In the genomic region with DNA sequence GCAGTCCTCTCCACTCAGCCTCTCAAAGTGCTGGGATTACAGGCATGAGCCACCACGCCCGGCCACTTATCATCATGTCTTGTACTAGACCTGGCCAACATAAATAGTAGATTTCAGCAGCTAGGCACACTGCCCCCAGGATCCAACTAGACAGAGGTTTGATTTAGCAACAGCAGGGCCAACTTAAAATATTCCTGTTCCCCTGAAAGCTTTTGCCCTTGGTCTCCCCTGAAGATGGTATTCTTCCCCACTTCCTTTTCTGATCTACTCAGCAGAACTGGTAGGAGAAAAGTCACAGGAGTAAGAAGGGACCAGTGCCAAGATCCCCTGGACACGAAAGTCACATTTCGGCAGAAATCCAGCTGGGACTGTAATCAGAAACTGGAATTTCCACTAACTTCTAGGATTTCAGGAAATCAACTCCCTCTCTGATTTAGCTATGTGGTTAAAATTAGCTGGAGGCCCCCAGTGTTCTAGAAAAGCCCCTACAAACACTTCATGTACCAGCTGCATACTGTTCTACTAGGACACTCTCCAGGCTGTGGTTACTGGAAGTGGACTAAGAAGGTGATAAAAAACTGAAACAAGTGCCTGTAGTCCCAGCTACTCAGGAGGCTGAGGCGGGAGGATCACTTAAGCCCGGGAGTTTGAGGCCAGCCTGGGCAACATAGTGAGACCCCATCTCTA, we compare ENCODE assay signal across 13 cellular contexts. TPM values are rescaled to one million over a fixed set of nuclear protein-coding genes. Genes with fewer than 3 reads are reported as not detected.
DNase-seq lines count a peak whose midpoint lies in the region; ATAC-seq and TF ChIP-seq lines count a peak whose summit lies in the region.
"Had no signal": no experiment of that assay in that cellular context is flagged by ENCODE, and none has a peak within 500 bp of the region (broad histone marks: within the 10 kb centered on the region; RNA-seq: fewer than 3 reads in every experiment).

No MANE protein-coding gene starts in this region.

- H4K8ac ChIP-seq in mesenchymal stem cell (ENCODE audit: low read length): no peak overlapping the region

- TF ChIP-seq CTCF in ascending aorta (IDR thresholded peaks at IDR 0.05): no peak
- TF ChIP-seq CTCF in fibroblast of pulmonary artery (IDR thresholded peaks at IDR 0.05; ENCODE audit: low read length, missing control alignments): no peak
- TF ChIP-seq CTCF in upper lobe of right lung (IDR thresholded peaks at IDR 0.05): no peak

- WGBS in mesenchymal stem cell: 98% methylated on average over 4 of the region's 6 CpGs

- H3K27ac ChIP-seq in ascending aorta (peak overlapping the region; percentile 47 to 80), mesenchymal stem cell (ENCODE audit: low read length, poor library complexity, severe bottlenecking) (no peak overlapping the region), upper lobe of right lung (no peak overlapping the region)
- H3K27ac ChIP-seq: SK-N-MC had no signal

- ATAC-seq in upper lobe of right lung (peak; percentile 51), HG03175 (IDR thresholded peaks at IDR 0.05; ENCODE audit: unreplicated experiment) (no peak), HG03521 (IDR thresholded peaks at IDR 0.05; ENCODE audit: unreplicated experiment) (no peak)

- H3K14ac ChIP-seq in mesenchymal stem cell (ENCODE audit: low read length in 2 of 2): no peak overlapping the region

- H2BK15ac ChIP-seq in mesenchymal stem cell (ENCODE audit: low read depth, poor library complexity, severe bottlenecking): no peak overlapping the region

- H2AFZ ChIP-seq in mesenchymal stem cell (ENCODE audit: low read depth, low read length): no peak overlapping the region

- no peak overlapping the region for H3K4me2 ChIP-seq in mesenchymal stem cell (ENCODE audit: low read length, poor library complexity, severe bottlenecking)

- H3K9me3 ChIP-seq in ascending aorta (no peaks in the 10 kb centered on the region), mesenchymal stem cell (ENCODE audit: control insufficient read depth, low read length) (no peaks in the 10 kb centered on the region), upper lobe of right lung (no peaks in the 10 kb centered on the region)

- no peak overlapping the region for H3K23ac ChIP-seq in mesenchymal stem cell (ENCODE audit: low read length in 2 of 2)

- H3K36me3 ChIP-seq in ascending aorta: no peaks in the 10 kb centered on the region
- H3K36me3 ChIP-seq in mesenchymal stem cell (ENCODE audit: control insufficient read depth in 1 of 2, insufficient read depth in 2 of 2, low read depth in 1 of 2, low read length in 2 of 2): no peaks in the 10 kb centered on the region
- H3K36me3 ChIP-seq in upper lobe of right lung: no peaks in the 10 kb centered on the region
- no peaks in the 10 kb centered on the region for H3K36me3 ChIP-seq in H7 (replicated peaks; ENCODE audit: control insufficient read depth, insufficient read depth, low read length)

- no peak overlapping the region for H2BK12ac ChIP-seq in mesenchymal stem cell (ENCODE audit: low read length in 2 of 2)

- H3K18ac ChIP-seq in mesenchymal stem cell (ENCODE audit: low read depth in 1 of 2, low read length in 2 of 2): no peak overlapping the region

- peaks cover 0 to 9% of the 10 kb centered on the region in 2 donors for H3K4me1 ChIP-seq in ascending aorta
- peaks cover 5% of the 10 kb centered on the region for H3K4me1 ChIP-seq in mesenchymal stem cell (ENCODE audit: control insufficient read depth, insufficient read depth, low read depth, low read length)
- H3K4me1 ChIP-seq in upper lobe of right lung: peaks cover 5% of the 10 kb centered on the region

- no peak overlapping the region for H2BK120ac ChIP-seq in mesenchymal stem cell (ENCODE audit: low read depth, low read length)

- no peak overlapping the region for H2BK5ac ChIP-seq in mesenchymal stem cell (ENCODE audit: low read depth, low read length, poor library complexity, severe bottlenecking)

- no peak overlapping the region for H2AK5ac ChIP-seq in mesenchymal stem cell (ENCODE audit: low read length, severe bottlenecking)

- no peaks in the 10 kb centered on the region for H3K79me1 ChIP-seq in mesenchymal stem cell (replicated peaks; ENCODE audit: low read length, poor library complexity, severe bottlenecking)

- H3K27me3 ChIP-seq in ascending aorta (no peaks in the 10 kb centered on the region), mesenchymal stem cell (ENCODE audit: control insufficient read depth in 1 of 2, insufficient read depth in 1 of 2, low read length in 2 of 2) (no peaks in the 10 kb centered on the region), upper lobe of right lung (no peaks in the 10 kb centered on the region), H7 (ENCODE audit: control insufficient read depth, insufficient read depth, low read length) (no peaks in the 10 kb centered on the region)

- DNase-seq in ascending aorta (ENCODE audit: low spot score in 2 of 2): peak; percentile 21 to 84
- peak; percentile 73 for DNase-seq in fibroblast of pulmonary artery (ENCODE audit: low read depth)
- no peak for DNase-seq in mesenchymal stem cell
- no peak for DNase-seq in upper lobe of right lung
- no peak for DNase-seq in H7
- DNase-seq: activated CD8-positive, alpha-beta memory T cell treated with anti-CD3 and anti-CD28 coated beads for 24 hours; CD4-positive, CD25-positive, alpha-beta regulatory T cell; NCI-H1105 treated with DMSO at 0.1 percent for 48 hours; NCI-H2227 treated with DMSO at 0.1 percent for 48 hours; stimulated activated CD4-positive, alpha-beta T cell treated with anti-CD3 and anti-CD28 coated beads, Interleukin-15, amount 100 ng/mL, for 24 hours had no signal

- H3K4ac ChIP-seq in mesenchymal stem cell (ENCODE audit: low read depth in 1 of 2, low read length in 2 of 2): no peak overlapping the region

- peak overlapping the region; percentile 12 for H3K9ac ChIP-seq in mesenchymal stem cell (ENCODE audit: low read length)

- H4K91ac ChIP-seq in mesenchymal stem cell (ENCODE audit: low read length): no peak overlapping the region

- intact Hi-C loops in ascending aorta (cut with DNase I) (loop anchor here (1.0 to 10.0 kb wide), 3 partner anchors 9 to 450 kb away; a partner anchor contains a TSS), upper lobe of right lung (cut with DNase I) (loop anchor here (5.0 to 10.0 kb wide), 2 partner anchors 70 to 173 kb away; a partner anchor contains a TSS)

- H3K4me3 ChIP-seq in ascending aorta (no peak overlapping the region), fibroblast of pulmonary artery (replicated peaks; ENCODE audit: low read depth, low read length) (no peak overlapping the region), mesenchymal stem cell (ENCODE audit: insufficient read depth in 1 of 2, low read depth in 1 of 2, low read length in 2 of 2) (no peak overlapping the region), upper lobe of right lung (no peak overlapping the region), H7 (ENCODE audit: insufficient read depth, low read depth, low read length) (no peak overlapping the region)
- H3K4me3 ChIP-seq: SK-N-MC had no signal

RNA-seq across cellular contexts. Expression of a gene that starts 9.0 kb away (rescaled TPM):
- 7.7 TPM for total RNA-seq in ascending aorta
- polyA plus RNA-seq in mesenchymal stem cell (2013, experiment 1 of 2): 14.9 TPM
- 14.7 TPM for polyA plus RNA-seq in mesenchymal stem cell (2013, experiment 2 of 2)
- 26.7 TPM for total RNA-seq in upper lobe of right lung
- total RNA-seq in H7 (2014; rRNA removed; shearing (Covaris generic)): 58.9 and 59.6 TPM in 2 replicates

Comparison
In these comparisons a context has a peak if more than half of its experiments do, and no peak if none do; other contexts are left out.
1. DNase-seq: peak in ascending aorta (2 of 2) and fibroblast of pulmonary artery (single experiment); none in mesenchymal stem cell (single experiment), upper lobe of right lung (single experiment) and H7 (single experiment).
2. H3K27ac ChIP-seq: peak in ascending aorta (2 of 2); none in mesenchymal stem cell (single experiment) and upper lobe of right lung (single experiment).